Comparison of ENCODE assay signal across 25 cellular contexts in genomic region chr21:46344219-46344915, GRCh38.
"Had no signal": no experiment of that assay in that cellular context is flagged by ENCODE, and none has a peak within 500 bp of the region (broad histone marks: within the 10 kb centered on the region; RNA-seq: fewer than 3 reads in every experiment).

No MANE protein-coding gene starts in this region.

- H3K4me1 Mint-ChIP-seq: nephron, neural progenitor cell had no signal

- DNase-seq: dorsolateral prefrontal cortex; effector CD4-positive, alpha-beta T cell; foreskin keratinocyte; left cardiac atrium; mesendoderm; midbrain; naive thymus-derived CD4-positive, alpha-beta T cell; nucleus accumbens; ovary; psoas muscle; right cardiac atrium; spleen; stimulated activated CD4-positive, alpha-beta T cell treated with anti-CD3 and anti-CD28 coated beads, Interleukin-4, amount 100 ng/mL, for 4 hours; stimulated activated naive B cell treated with anti-CD40 and anti-IgM and Interleukin-4, amounts not matched to agents 10 μg/mL and 1 μg/mL and 100 μg/mL, for 72 hours; transverse colon had no signal

- H3K27ac ChIP-seq: dorsolateral prefrontal cortex, esophagus muscularis mucosa, foreskin keratinocyte, gastroesophageal sphincter, heart left ventricle, hepatocyte, left lung, neural progenitor cell, ovary, psoas muscle, skin epidermis, spleen, thoracic aorta, transverse colon had no signal

- H3K4me1 ChIP-seq: foreskin keratinocyte, gastroesophageal sphincter, left lung, neural progenitor cell, spleen, transverse colon had no signal

- H3K9me3 Mint-ChIP-seq: naive thymus-derived CD4-positive, alpha-beta T cell; nephron; neural progenitor cell; stimulated activated naive B cell treated with anti-CD40 and anti-IgM and Interleukin-4, amounts not matched to agents 10 μg/mL and 1 μg/mL and 100 μg/mL, for 72 hours; stimulated activated naive CD8-positive, alpha-beta T cell treated with anti-CD3 and anti-CD28 coated beads, Interleukin-15, Interleukin-2, amounts not matched to agents 100 ng/mL and 50 ng/mL, for 24 hours had no signal

- H3K9ac ChIP-seq: neural progenitor cell had no signal

- H3K4me3 Mint-ChIP-seq: naive thymus-derived CD4-positive, alpha-beta T cell; nephron; neural progenitor cell; stimulated activated naive B cell treated with anti-CD40 and anti-IgM and Interleukin-4, amounts not matched to agents 10 μg/mL and 1 μg/mL and 100 μg/mL, for 72 hours; stimulated activated naive CD8-positive, alpha-beta T cell treated with anti-CD3 and anti-CD28 coated beads, Interleukin-15, Interleukin-2, amounts not matched to agents 100 ng/mL and 50 ng/mL, for 24 hours had no signal

- H2AFZ ChIP-seq: hepatocyte, neural progenitor cell had no signal

- H3K27me3 ChIP-seq: dorsolateral prefrontal cortex, esophagus muscularis mucosa, foreskin keratinocyte, gastroesophageal sphincter, heart left ventricle, hepatocyte, left lung, neural progenitor cell, ovary, spleen, transverse colon had no signal

- H3K4me2 ChIP-seq: hepatocyte, neural progenitor cell had no signal

- H3K9me3 ChIP-seq: esophagus muscularis mucosa, gastroesophageal sphincter, heart left ventricle, left lung, ovary, psoas muscle, spleen, thoracic aorta, transverse colon had no signal

- H3K27ac Mint-ChIP-seq: nephron; neural progenitor cell; stimulated activated naive B cell treated with anti-CD40 and anti-IgM and Interleukin-4, amounts not matched to agents 10 μg/mL and 1 μg/mL and 100 μg/mL, for 72 hours; stimulated activated naive CD8-positive, alpha-beta T cell treated with anti-CD3 and anti-CD28 coated beads, Interleukin-15, Interleukin-2, amounts not matched to agents 100 ng/mL and 50 ng/mL, for 24 hours had no signal

- H3K27me3 Mint-ChIP-seq: naive thymus-derived CD4-positive, alpha-beta T cell; stimulated activated naive B cell treated with anti-CD40 and anti-IgM and Interleukin-4, amounts not matched to agents 10 μg/mL and 1 μg/mL and 100 μg/mL, for 72 hours; stimulated activated naive CD8-positive, alpha-beta T cell treated with anti-CD3 and anti-CD28 coated beads, Interleukin-15, Interleukin-2, amounts not matched to agents 100 ng/mL and 50 ng/mL, for 24 hours had no signal

- ATAC-seq: foreskin keratinocyte; gastroesophageal sphincter; heart left ventricle; left cardiac atrium; left lung; naive thymus-derived CD4-positive, alpha-beta T cell; psoas muscle; right cardiac atrium; stimulated activated naive B cell treated with anti-CD40 and anti-IgM and Interleukin-4, amounts not matched to agents 10 μg/mL and 1 μg/mL and 100 μg/mL, for 72 hours had no signal

- H3K4me3 ChIP-seq: dorsolateral prefrontal cortex, esophagus muscularis mucosa, gastroesophageal sphincter, heart left ventricle, hepatocyte, left lung, neural progenitor cell, ovary, psoas muscle, skin epidermis, spleen, thoracic aorta, transverse colon had no signal

- H3K36me3 ChIP-seq: neural progenitor cell, ovary had no signal
